In genomic region chr22:16600644-16601436, GRCh38 we compare ENCODE assay signal across 12 cellular contexts. TPM values are rescaled to one million over a fixed set of nuclear protein-coding genes. Genes with fewer than 3 reads are reported as not detected.
DNase-seq lines count a peak whose midpoint lies in the region; ATAC-seq and TF ChIP-seq lines count a peak whose summit lies in the region.
"Not testable (repeated sequence)": the region's sequence is repeated elsewhere in the genome, so short reads cannot be mapped to it uniquely, and the experiment has no call there.
"Had no signal": no experiment of that assay in that cellular context is flagged by ENCODE, and none has a peak within 500 bp of the region (broad histone marks: within the 10 kb centered on the region; RNA-seq: fewer than 3 reads in every experiment).

No MANE protein-coding gene starts in this region.

- ATAC-seq in foreskin keratinocyte (peak; percentile 79), lung (ENCODE audit: insufficient read depth, low FRiP score) (peak; percentile 88)

- H3K27ac ChIP-seq in foreskin keratinocyte; lung (ENCODE audit: low read depth in 1 of 2, low read length in 1 of 2); subcutaneous abdominal adipose tissue (ENCODE audit: low read depth, low read length): not testable (repeated sequence)

- H3K27me3 ChIP-seq in foreskin keratinocyte; lung (ENCODE audit: control insufficient read depth, insufficient read depth): not testable (repeated sequence)
- peaks cover 0 to 13% (median 0%) of the 10 kb centered on the region in 5 donors for H3K27me3 ChIP-seq in subcutaneous abdominal adipose tissue (ENCODE audit: control insufficient read depth in 5 of 5, insufficient read depth in 4 of 5, low read length in 5 of 5)

- H3K9me3 ChIP-seq in lung (ENCODE audit: control insufficient read depth in 2 of 2, insufficient read depth in 1 of 2, low read length in 1 of 2); subcutaneous abdominal adipose tissue (ENCODE audit: control insufficient read depth in 5 of 5, low read length in 5 of 5): not testable (repeated sequence)

- not testable (repeated sequence) for H3K4me3 ChIP-seq in astrocyte of the spinal cord (ENCODE audit: low read depth, low read length); lung
- H3K4me3 ChIP-seq in subcutaneous abdominal adipose tissue (ENCODE audit: low read depth in 1 of 5, low read length in 5 of 5), result peak overlapping the region; percentile 22 to 65 (median 38)

- in situ Hi-C loops in astrocyte of the spinal cord (cut with HindIII; ENCODE audit: low sequenced_read_pairs), result not testable (repeated sequence)

- not testable (repeated sequence) for TF ChIP-seq CTCF in astrocyte of the spinal cord (IDR thresholded peaks at IDR 0.05; ENCODE audit: low read depth, low read length); foreskin keratinocyte (conservative IDR thresholded peaks at IDR 0.05); lung (IDR thresholded peaks at IDR 0.05; ENCODE audit: control extremely low read depth, extremely low read depth)

- peak overlapping the region in 3 of 5 donors; percentile 11 to 59 (median 32) for H3K9ac ChIP-seq in subcutaneous abdominal adipose tissue (ENCODE audit: low read length in 5 of 5)

- 5 to 6% methylated on average over 66 to 71 of the region's 71 CpGs for WGBS in lung, 2 donors

- peak; percentile 70 for DNase-seq in AG20443 (ENCODE audit: low spot score)
- DNase-seq in NCI-H226, result peak; percentile 52
- peak in 2 of 3 experiments; percentile 34 to 47 for DNase-seq in activated CD8-positive, alpha-beta memory T cell treated with anti-CD3 and anti-CD28 coated beads for 48 hours (ENCODE audit: low read depth in 2 of 3, low spot score in 2 of 3)
- DNase-seq in astrocyte of the spinal cord (ENCODE audit: low read depth, low spot score), result peak; percentile 0
- DNase-seq in foreskin keratinocyte, result peak; percentile 26 to 73
- peak; percentile 73 for DNase-seq in lung (ENCODE audit: low spot score)
- peak; percentile 80 for DNase-seq in retina

- not testable (repeated sequence) for H3K36me3 ChIP-seq in lung (ENCODE audit: control insufficient read depth in 2 of 2, insufficient read depth in 2 of 2, low read length in 2 of 2); subcutaneous abdominal adipose tissue (ENCODE audit: control insufficient read depth in 5 of 5, insufficient read depth in 5 of 5, low read length in 5 of 5)

- not testable (repeated sequence) for H3K4me1 ChIP-seq in foreskin keratinocyte; lung (ENCODE audit: control insufficient read depth in 2 of 2, insufficient read depth in 2 of 2, low read length in 2 of 2); subcutaneous abdominal adipose tissue (ENCODE audit: control insufficient read depth in 5 of 5, insufficient read depth in 5 of 5, low read length in 5 of 5)

RNA-seq across cellular contexts. Expression of gene CCT8L2, which starts 8.2 kb away (rescaled TPM):
- not detected in 2 replicates for total RNA-seq in foreskin keratinocyte
- not detected in 2 replicates for polyA plus RNA-seq in foreskin keratinocyte
- not detected for total RNA-seq in lung
- not detected for polyA plus RNA-seq in lung
- total RNA-seq: mesothelial cell of epicardium, PC-3 had no signal
- polyA plus RNA-seq: adipose tissue, AG04450 had no signal

Comparison
In these comparisons a context has a peak if more than half of its experiments do, and no peak if none do; other contexts are left out.
1. DNase-seq: peak in every context shown above with its lines; median percentile 80 in retina; 73 in lung; 70 in AG20443; 52 in NCI-H226; 50 in foreskin keratinocyte; 40 in activated CD8-positive, alpha-beta memory T cell treated with anti-CD3 and anti-CD28 coated beads for 48 hours; 0 in astrocyte of the spinal cord.